8 cellular contexts compared by ENCODE assay signal in the genomic region with DNA sequence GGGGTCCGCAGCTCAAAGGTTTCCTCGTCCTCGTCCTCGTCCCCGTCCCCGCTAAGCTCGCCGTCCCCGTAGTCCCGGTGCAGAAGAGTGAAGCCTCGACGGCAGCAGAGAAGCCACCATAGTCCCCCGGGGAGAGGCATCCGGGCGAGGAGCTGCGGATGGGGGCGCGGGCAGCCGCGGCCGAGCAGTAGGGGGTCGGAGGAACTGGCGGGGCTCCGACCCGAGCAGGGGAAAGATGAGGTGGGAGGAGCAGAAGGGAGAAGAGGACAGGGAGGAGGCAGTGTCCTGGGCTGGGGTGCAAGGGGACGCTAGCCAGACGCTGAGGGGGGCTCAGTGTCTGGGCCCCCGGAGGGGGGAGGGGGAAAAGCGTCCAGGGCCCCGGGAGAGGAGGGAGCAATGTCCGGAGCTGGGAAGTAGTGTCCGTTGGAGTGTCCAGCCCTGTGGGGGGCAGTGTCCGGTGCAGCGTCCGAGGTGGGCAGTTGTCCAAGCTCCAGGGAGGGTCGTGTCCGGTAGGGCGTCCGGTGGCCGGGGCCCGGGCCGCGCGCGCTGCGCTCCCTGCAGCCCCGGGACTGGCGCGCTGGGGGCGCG. TPM values are rescaled to one million over a fixed set of nuclear protein-coding genes. Genes with fewer than 3 reads are reported as not detected.
DNase-seq lines count a peak whose midpoint lies in the region; ATAC-seq and TF ChIP-seq lines count a peak whose summit lies in the region.

A gene with protein sequence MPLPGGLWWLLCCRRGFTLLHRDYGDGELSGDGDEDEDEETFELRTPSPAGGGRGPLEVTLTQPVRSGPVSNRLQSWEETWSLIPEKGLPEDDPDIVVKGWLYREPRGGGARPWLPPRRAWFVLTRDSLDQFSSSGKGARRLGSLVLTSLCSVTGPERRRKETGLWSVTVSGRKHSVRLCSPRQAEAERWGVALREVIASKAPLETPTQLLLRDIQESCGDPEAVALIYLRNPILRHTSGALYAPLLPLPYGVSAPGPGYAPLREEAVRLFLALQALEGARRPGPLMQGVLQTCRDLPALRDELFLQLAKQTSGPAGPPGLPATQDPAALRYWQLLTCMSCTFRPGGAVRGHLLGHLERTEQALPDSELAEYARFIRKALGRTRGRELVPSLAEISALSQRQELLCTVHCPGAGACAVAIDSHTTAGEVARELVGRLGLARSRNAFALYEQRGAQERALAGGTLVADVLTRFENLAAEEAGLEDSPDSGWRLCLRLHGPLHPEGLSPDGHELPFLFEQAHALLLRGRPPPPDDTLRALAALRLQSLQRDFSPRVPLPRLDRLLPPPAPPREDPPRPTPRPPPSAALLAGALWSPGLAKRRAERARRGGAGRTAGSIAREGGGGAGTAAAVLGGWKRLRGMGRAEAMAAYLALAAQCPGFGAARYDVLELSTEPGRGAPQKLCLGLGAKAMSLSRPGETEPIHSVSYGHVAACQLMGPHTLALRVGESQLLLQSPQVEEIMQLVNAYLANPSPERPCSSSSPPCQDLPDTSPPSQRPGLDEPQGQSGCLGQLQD (minus strand): TSS at position 571 of the 588 bp plus-strand sequence. CDS start 431 bp downstream, at position 140.

- peaks cover 2% of the 10 kb centered on the region for H3K36me3 ChIP-seq in Caco-2 (ENCODE audit: control insufficient read depth, insufficient read depth, low read length)

- peak within 1 kb of the TSS; percentile 85 for H3K4me3 ChIP-seq in Caco-2 (ENCODE audit: low read depth, low read length)

- peaks cover 26% of the 10 kb centered on the region for H3K4me1 ChIP-seq in Caco-2

- intact Hi-C loops in Caco-2 (cut with micrococcal nuclease; ENCODE audit: unreplicated experiment) (loop anchor here (1.0 to 5.0 kb wide), 2 partner anchors 67 to 86 kb away; a partner anchor contains a TSS), activated B cell treated with CpG ODN at 0.5 μM for 24 hours (cut with micrococcal nuclease) (loop anchor here (1.0 to 5.0 kb wide), 4 partner anchors 18 to 758 kb away; a partner anchor contains a TSS), posterior vena cava (cut with DNase I) (loop anchor here in 1 of 2 donors (10.0 kb wide), 1 partner anchor 62 kb away; no protein-coding TSS in a partner anchor)

- H3K9me3 Mint-ChIP-seq in Caco-2 (ENCODE audit: unreplicated experiment), result no peaks in the 10 kb centered on the region
- H3K9me3 Mint-ChIP-seq in IgD-negative memory B cell, result no peaks in the 10 kb centered on the region
- H3K9me3 Mint-ChIP-seq in activated B cell treated with CpG ODN at 0.5 μM for 24 hours, result no peaks in the 10 kb centered on the region

- no peaks in the 10 kb centered on the region for H3K27me3 Mint-ChIP-seq in Caco-2 (ENCODE audit: insufficient read depth, unreplicated experiment)
- peaks cover 22% of the 10 kb centered on the region for H3K27me3 Mint-ChIP-seq in IgD-negative memory B cell
- H3K27me3 Mint-ChIP-seq in activated B cell treated with CpG ODN at 0.5 μM for 24 hours, result peaks cover 12% of the 10 kb centered on the region

- CTCF ChIA-PET in Caco-2 (lab: Charles Lee) (interaction anchor here (0.6 to 3.5 kb wide), 13 partner anchors 17 to 201 kb away, joined by 3 to 27 read pairs (median 4); a partner anchor contains a TSS), activated B cell treated with CpG ODN at 0.5 μM for 24 hours (lab: Charles Lee) (interaction anchor here (1.0 kb wide), 1 partner anchor 98 kb away, joined by 3 read pairs; no protein-coding TSS in a partner anchor)

- BruUV-seq in Caco-2 (replicated peaks; lab: Mats Ljungman, UMichigan), result no TSS peak

- no peaks in the 10 kb centered on the region for H3K27me3 ChIP-seq in Caco-2 (replicated peaks; ENCODE audit: control insufficient read depth, insufficient read depth, low read length)

- no peaks in the 10 kb centered on the region for H3K9me3 ChIP-seq in Caco-2

- no peak for ATAC-seq in activated B cell treated with CpG ODN at 0.5 μM for 24 hours (ENCODE audit: low read depth)
- ATAC-seq in GM21390 (IDR thresholded peaks at IDR 0.05; ENCODE audit: unreplicated experiment), result no peak
- ATAC-seq in HG03521 (IDR thresholded peaks at IDR 0.05; ENCODE audit: unreplicated experiment), result no peak

- TF ChIP-seq CTCF in Caco-2 (IDR thresholded peaks at IDR 0.05; ENCODE audit: insufficient read depth in 1 of 2, low read depth in 1 of 2, low read length in 1 of 2, severe bottlenecking in 1 of 2, unreplicated experiment in 1 of 2), result peak; percentile 8 to 15
- TF ChIP-seq CTCF in activated B cell treated with CpG ODN at 0.5 μM for 24 hours (IDR thresholded peaks at IDR 0.05), result no peak

- POLR2A ChIA-PET in Caco-2 (lab: Charles Lee), result interaction anchor here (0.6 to 2.2 kb wide), 10 partner anchors 17 to 686 kb away, joined by 3 to 10 read pairs (median 4); a partner anchor contains a TSS
- POLR2A ChIA-PET in activated B cell treated with CpG ODN at 0.5 μM for 24 hours (lab: Charles Lee), result interaction anchor here (0.6 to 5.5 kb wide), 9 partner anchors 7 to 148 kb away, joined by 3 to 43 read pairs (median 6); a partner anchor contains a TSS

- peak within 1 kb of the TSS; percentile 89 for H3K4me3 Mint-ChIP-seq in Caco-2 (ENCODE audit: unreplicated experiment)
- peak within 1 kb of the TSS; percentile 85 to 97 (median 96) for H3K4me3 Mint-ChIP-seq in IgD-negative memory B cell
- H3K4me3 Mint-ChIP-seq in activated B cell treated with CpG ODN at 0.5 μM for 24 hours, result peak within 1 kb of the TSS; percentile 87

- H3K27ac Mint-ChIP-seq in Caco-2 (ENCODE audit: unreplicated experiment) (peak within 1 kb of the TSS; percentile 95), IgD-negative memory B cell (peak within 1 kb of the TSS; percentile 78 to 96 (median 93)), activated B cell treated with CpG ODN at 0.5 μM for 24 hours (peak within 1 kb of the TSS; percentile 78)

- H3K36me3 Mint-ChIP-seq in Caco-2 (ENCODE audit: insufficient read depth, unreplicated experiment) (peaks cover 35% of the 10 kb centered on the region), IgD-negative memory B cell (no peaks in the 10 kb centered on the region), activated B cell treated with CpG ODN at 0.5 μM for 24 hours (ENCODE audit: low read depth) (no peaks in the 10 kb centered on the region)

- DNase-seq in Caco-2 (no peak), activated B cell treated with CpG ODN at 0.5 μM for 24 hours (no peak), glomerular endothelial cell (ENCODE audit: extremely low read depth, low read depth, low spot score) (no peak), posterior vena cava (ENCODE audit: low spot score) (no peak), globus pallidus (ENCODE audit: low spot score) (no peak)

- H3K4me1 Mint-ChIP-seq in Caco-2 (ENCODE audit: low read depth, unreplicated experiment) (peaks cover 4% of the 10 kb centered on the region), IgD-negative memory B cell (peaks cover 31 to 34% (median 32%) of the 10 kb centered on the region in 3 donors), activated B cell treated with CpG ODN at 0.5 μM for 24 hours (peaks cover 61% of the 10 kb centered on the region)

RNA-seq across cellular contexts. Expression of the gene that starts here (rescaled TPM):
- 25.3 and 26.2 TPM in 2 replicates for total RNA-seq in Caco-2 (2022)
- 1.1 TPM for polyA plus RNA-seq in IgD-negative memory B cell
- 0.80 and 1.4 TPM in 2 replicates for total RNA-seq in activated B cell treated with CpG ODN at 0.5 μM for 24 hours
- total RNA-seq in glomerular endothelial cell, result 12.2 and 15.6 TPM in 2 replicates
- 10 to 100 TPM; 22.2 to 24.8 TPM for total RNA-seq in posterior vena cava
